Comparison of ENCODE assay signal across 24 cellular contexts in genomic region chr5:10586008-10586407, GRCh38. TPM values are rescaled to one million over a fixed set of nuclear protein-coding genes. Genes with fewer than 3 reads are reported as not detected.
A peak's percentile ranks its signal among the peaks of the same experiment; 100 is the strongest.
DNase-seq lines count a peak whose midpoint lies in the region; ATAC-seq and TF ChIP-seq lines count a peak whose summit lies in the region.
"Had no signal": no experiment of that assay in that cellular context is flagged by ENCODE, and none has a peak within 500 bp of the region (broad histone marks: within the 10 kb centered on the region; RNA-seq: fewer than 3 reads in every experiment).

No MANE protein-coding gene starts in this region.

- H3K4me1 Mint-ChIP-seq in naive B cell, result peaks cover 57 to 95% (median 80%) of the 10 kb centered on the region in 3 donors

- CTCF ChIA-PET in PC-9 (lab: Charles Lee), result interaction anchor here (0.6 kb wide), 1 partner anchor 10 kb away, joined by 3 read pairs; no protein-coding TSS in a partner anchor

- H3K36me3 ChIP-seq in OCI-LY3 (replicated peaks; ENCODE audit: low read depth, low read length), result peaks cover 47% of the 10 kb centered on the region
- H3K36me3 ChIP-seq in PC-9 (ENCODE audit: low read depth), result no peaks in the 10 kb centered on the region
- H3K36me3 ChIP-seq: breast epithelium, vagina had no signal

- peak overlapping the region in 4 of 6 donors; percentile 9 to 72 (median 47) for H3K27ac Mint-ChIP-seq in naive B cell
- H3K27ac Mint-ChIP-seq: CD4-positive, alpha-beta T cell; GM23338; natural killer cell treated with Interleukin-12 subunit alpha and Interleukin-12 subunit beta and Interleukin-15 and Interleukin-18, amount 100 ng/mL, for 72 hours; T-helper 2 cell treated with Interferon-gamma antibody and Interleukin-4, amounts not matched to agents 5 μg/mL and 100 μg/mL, for 36 hours had no signal

- POLR2A ChIA-PET in PC-9 (lab: Charles Lee; ENCODE audit: unreplicated experiment), result no interaction called here

- H3K27me3 ChIP-seq in OCI-LY3 (ENCODE audit: low read depth, low read length) (no peaks in the 10 kb centered on the region), PC-9 (ENCODE audit: insufficient read depth, low read depth) (no peaks in the 10 kb centered on the region)
- H3K27me3 ChIP-seq: breast epithelium, testis, vagina had no signal

- peak; percentile 20 for DNase-seq in stimulated activated naive CD4-positive, alpha-beta T cell treated with Interleukin-2 at 50 U/mL for 16 hours (lab: John Stamatoyannopoulos, UW)
- DNase-seq in stimulated activated naive CD4-positive, alpha-beta T cell (lab: John Stamatoyannopoulos, UW), result no peak
- DNase-seq in naive B cell (no peak), ureter (ENCODE audit: low spot score) (peak; percentile 5), PC-9 (no peak), hepatic stellate cell (ENCODE audit: low spot score) (no peak)
- DNase-seq: amygdala; CD4-positive, alpha-beta T cell; effector CD4-positive, alpha-beta T cell; NCI-H1092; NCI-H1694 treated with DMSO at 0.1 percent for 48 hours; NCI-H510A treated with DMSO at 0.1 percent for 48 hours; retina; Right ventricle myocardium superior; testis had no signal

- H2AFZ ChIP-seq in OCI-LY3 (ENCODE audit: low read depth, low read length) (no peak overlapping the region), PC-9 (no peak overlapping the region)
- H2AFZ ChIP-seq: GM23338 had no signal

- H3K79me2 ChIP-seq in OCI-LY3 (ENCODE audit: low read length), result peaks cover 100% of the 10 kb centered on the region
- 0 out of 2 replicates have a peak, but pooled peaks cover 15% of the 10 kb centered on the region for H3K79me2 ChIP-seq in PC-9 (ENCODE audit: low read depth)

- peaks cover 12 to 27% of the 10 kb centered on the region in 2 donors for H3K36me3 Mint-ChIP-seq in naive B cell

- no peak overlapping the region for H3K4me3 ChIP-seq in OCI-LY3 (ENCODE audit: low read length)
- H3K4me3 ChIP-seq in PC-9, result no peak overlapping the region
- H3K4me3 ChIP-seq: breast epithelium, GM23338, skin epidermis, testis, vagina had no signal

- H4K20me1 ChIP-seq in OCI-LY3 (ENCODE audit: insufficient read depth, low read length) (peaks cover 69% of the 10 kb centered on the region), PC-9 (ENCODE audit: insufficient read depth) (no peaks in the 10 kb centered on the region)

- H3K9me2 ChIP-seq in PC-9 (ENCODE audit: insufficient read depth), result no peaks in the 10 kb centered on the region

- H3K4me1 ChIP-seq in OCI-LY3 (ENCODE audit: low read length) (peaks cover 95% of the 10 kb centered on the region), PC-9 (replicated peaks; ENCODE audit: insufficient read depth) (peaks cover 32% of the 10 kb centered on the region)
- H3K4me1 ChIP-seq: breast epithelium, testis had no signal

- H3K9me3 Mint-ChIP-seq in naive B cell, result peaks cover 7 to 19% (median 13%) of the 10 kb centered on the region in 7 donors
- H3K9me3 Mint-ChIP-seq: CD4-positive, alpha-beta T cell; natural killer cell treated with Interleukin-12 subunit alpha and Interleukin-12 subunit beta and Interleukin-15 and Interleukin-18, amount 100 ng/mL, for 72 hours had no signal

- H3K27me3 Mint-ChIP-seq in naive B cell, result no peaks in the 10 kb centered on the region

- intact Hi-C loops in PC-9 (cut with micrococcal nuclease; ENCODE audit: unreplicated experiment), result no loop called here

- H3K27ac ChIP-seq in OCI-LY3 (ENCODE audit: low read length) (no peak overlapping the region), PC-9 (no peak overlapping the region)
- H3K27ac ChIP-seq: breast epithelium, epithelial cell of prostate, skin epidermis, testis had no signal

- no peak overlapping the region for H3K9ac ChIP-seq in OCI-LY3 (ENCODE audit: low read length)

- ATAC-seq in naive B cell (ENCODE audit: low read depth in 2 of 2) (no peak), GM18867 (IDR thresholded peaks at IDR 0.05; ENCODE audit: unreplicated experiment) (no peak)
- ATAC-seq: GM23338; natural killer cell treated with Interleukin-12 subunit alpha and Interleukin-12 subunit beta and Interleukin-15 and Interleukin-18, amount 100 ng/mL, for 72 hours had no signal

- H3K4me2 ChIP-seq in OCI-LY3 (ENCODE audit: low read length), result 0 out of 2 replicates have a peak overlapping the region, but pooled peaks have one; percentile 9
- H3K4me2 ChIP-seq in PC-9, result no peak overlapping the region

- peaks cover 8% of the 10 kb centered on the region; the same call in 1 of the 2 replicates for H3F3A ChIP-seq in PC-9 (ENCODE audit: insufficient read depth, low read depth)

- H3K4me3 Mint-ChIP-seq in naive B cell, result peak overlapping the region in 1 of 8 donors; percentile 22
- H3K4me3 Mint-ChIP-seq: CD4-positive, alpha-beta T cell; GM23338; natural killer cell treated with Interleukin-12 subunit alpha and Interleukin-12 subunit beta and Interleukin-15 and Interleukin-18, amount 100 ng/mL, for 72 hours; T-helper 2 cell treated with Interferon-gamma antibody and Interleukin-4, amounts not matched to agents 5 μg/mL and 100 μg/mL, for 36 hours had no signal

- H3K9me3 ChIP-seq in OCI-LY3 (ENCODE audit: insufficient read depth, low read length) (no peaks in the 10 kb centered on the region), PC-9 (ENCODE audit: insufficient read depth, low read depth) (no peaks in the 10 kb centered on the region)
- H3K9me3 ChIP-seq: breast epithelium, testis, vagina had no signal

- TF ChIP-seq CTCF in OCI-LY3 (IDR thresholded peaks at IDR 0.05; ENCODE audit: low read depth, low read length) (no peak), PC-9 (conservative IDR thresholded peaks at IDR 0.05) (no peak)

- no TSS peak for BruUV-seq in PC-9 (replicated peaks; lab: Mats Ljungman, UMichigan)

RNA-seq across cellular contexts. Expression of gene ANKRD33B, which starts 22.1 kb away (rescaled TPM):
- polyA plus RNA-seq in naive B cell (ENCODE audit: low read depth in 6 of 6), result 1 to 10 TPM; 1.3 to 2.7 (median 1.9) TPM
- total RNA-seq in ureter (3.3 TPM), PC-9 (2021) (32.1 and 37.4 TPM in 2 replicates)

Comparison
In these comparisons a context has a peak if more than half of its experiments do, and no peak if none do; other contexts are left out.
1. DNase-seq: peak in stimulated activated naive CD4-positive, alpha-beta T cell treated with Interleukin-2 at 50 U/mL for 16 hours (single experiment) and ureter (single experiment); none in stimulated activated naive CD4-positive, alpha-beta T cell (0 of 6), naive B cell (single experiment), PC-9 (0 of 2) and hepatic stellate cell (single experiment).